ENCODE assay signal across 16 cellular contexts in the genomic region with DNA sequence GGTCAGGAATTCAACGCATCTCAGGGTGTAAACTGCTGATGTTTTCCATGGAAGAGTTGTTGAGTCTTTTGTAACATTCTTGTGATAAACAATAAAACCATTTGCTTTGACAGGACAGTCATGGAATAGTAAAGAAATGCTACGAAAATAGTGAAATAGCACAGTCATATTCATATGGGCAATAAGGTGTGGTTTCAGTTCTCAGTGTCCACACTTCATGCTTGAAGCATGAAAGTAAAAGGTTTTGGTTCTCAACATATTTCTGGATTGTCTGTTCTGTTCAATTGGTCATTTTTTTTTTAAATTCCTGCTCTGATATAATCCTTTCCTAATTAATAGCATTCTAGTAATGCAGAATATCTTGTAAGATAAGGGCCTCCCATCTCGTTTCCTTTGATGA.
A peak's percentile ranks its signal among the peaks of the same experiment; 100 is the strongest.
DNase-seq lines count a peak whose midpoint lies in the region; ATAC-seq and TF ChIP-seq lines count a peak whose summit lies in the region.
"Had no signal": no experiment of that assay in that cellular context is flagged by ENCODE, and none has a peak within 500 bp of the region (broad histone marks: within the 10 kb centered on the region; RNA-seq: fewer than 3 reads in every experiment).

No MANE protein-coding gene starts in this region.

- peaks cover 5% of the 10 kb centered on the region for H3K9me3 Mint-ChIP-seq in activated CD8-positive, alpha-beta T cell treated with anti-CD3 and anti-CD28 coated beads for 36 hours
- H3K9me3 Mint-ChIP-seq: activated naive CD4-positive, alpha-beta T cell treated with anti-CD3 and anti-CD28 coated beads, Interleukin-2, amount 10 ng/mL, durations not matched to agents 7 days and 5 days; H9 had no signal

- no peak overlapping the region for H3K4me3 Mint-ChIP-seq in activated CD8-positive, alpha-beta T cell treated with anti-CD3 and anti-CD28 coated beads for 36 hours
- H3K4me3 Mint-ChIP-seq: activated naive CD4-positive, alpha-beta T cell treated with anti-CD3 and anti-CD28 coated beads, Interleukin-2, amount 10 ng/mL, durations not matched to agents 7 days and 5 days; endodermal cell; H9 had no signal

- ATAC-seq in GM18520 (IDR thresholded peaks at IDR 0.05; ENCODE audit: unreplicated experiment): peak; percentile 97
- ATAC-seq in GM21390 (IDR thresholded peaks at IDR 0.05; ENCODE audit: unreplicated experiment): peak; percentile 97
- ATAC-seq in HG02938 (IDR thresholded peaks at IDR 0.05; ENCODE audit: unreplicated experiment): peak; percentile 98
- ATAC-seq in HG03521 (IDR thresholded peaks at IDR 0.05; ENCODE audit: unreplicated experiment): peak; percentile 83
- no peak for ATAC-seq in activated CD8-positive, alpha-beta T cell treated with anti-CD3 and anti-CD28 coated beads for 36 hours

- no peaks in the 10 kb centered on the region for H3K36me3 Mint-ChIP-seq in activated CD8-positive, alpha-beta T cell treated with anti-CD3 and anti-CD28 coated beads for 36 hours (ENCODE audit: low read depth)
- H3K36me3 Mint-ChIP-seq: activated naive CD4-positive, alpha-beta T cell treated with anti-CD3 and anti-CD28 coated beads, Interleukin-2, amount 10 ng/mL, durations not matched to agents 7 days and 5 days had no signal

- H3K27ac Mint-ChIP-seq in activated CD8-positive, alpha-beta T cell treated with anti-CD3 and anti-CD28 coated beads for 36 hours: no peak overlapping the region
- H3K27ac Mint-ChIP-seq: activated naive CD4-positive, alpha-beta T cell treated with anti-CD3 and anti-CD28 coated beads, Interleukin-2, amount 10 ng/mL, durations not matched to agents 7 days and 5 days; endodermal cell; H9 had no signal

- POLR2A ChIA-PET in activated CD8-positive, alpha-beta T cell treated with anti-CD3 and anti-CD28 coated beads for 36 hours (lab: Charles Lee): no interaction called here

- CTCF ChIA-PET in activated CD8-positive, alpha-beta T cell treated with anti-CD3 and anti-CD28 coated beads for 36 hours (lab: Charles Lee): no interaction called here

- DNase-seq in HCEC 1CT (no peak), cortex of kidney (lab: John Stamatoyannopoulos, UW) (no peak), SK-N-DZ (ENCODE audit: low spot score) (no peak)
- no peak for DNase-seq in activated CD8-positive, alpha-beta T cell treated with anti-CD3 and anti-CD28 coated beads for 36 hours
- DNase-seq: activated naive CD4-positive, alpha-beta T cell treated with anti-CD3 and anti-CD28 coated beads, Interleukin-2, amount 10 ng/mL, durations not matched to agents 7 days and 5 days; DMS53; endodermal cell; H9; NCI-H2107; NK-92 treated with Interleukin-12 subunit alpha and Interleukin-12 subunit beta, amount 100 ng/mL, for 24 hours; sigmoid colon; stimulated activated naive CD4-positive, alpha-beta T cell treated with Interleukin-2 at 50 U/mL for 16 hours had no signal

- no peak for TF ChIP-seq CTCF in activated CD8-positive, alpha-beta T cell treated with anti-CD3 and anti-CD28 coated beads for 36 hours (IDR thresholded peaks at IDR 0.05)

- no peaks in the 10 kb centered on the region for H3K27me3 Mint-ChIP-seq in activated CD8-positive, alpha-beta T cell treated with anti-CD3 and anti-CD28 coated beads for 36 hours
- H3K27me3 Mint-ChIP-seq: activated naive CD4-positive, alpha-beta T cell treated with anti-CD3 and anti-CD28 coated beads, Interleukin-2, amount 10 ng/mL, durations not matched to agents 7 days and 5 days had no signal

- intact Hi-C loops in activated CD8-positive, alpha-beta T cell treated with anti-CD3 and anti-CD28 coated beads for 36 hours (cut with micrococcal nuclease): no loop called here

- H3K4me1 Mint-ChIP-seq in activated CD8-positive, alpha-beta T cell treated with anti-CD3 and anti-CD28 coated beads for 36 hours (ENCODE audit: low read depth): no peaks in the 10 kb centered on the region
- H3K4me1 Mint-ChIP-seq: activated naive CD4-positive, alpha-beta T cell treated with anti-CD3 and anti-CD28 coated beads, Interleukin-2, amount 10 ng/mL, durations not matched to agents 7 days and 5 days; H9 had no signal
